ENCODE assay signal across 25 cellular contexts in genomic region chr14:99891900-99892299, GRCh38.
DNase-seq lines count a peak whose midpoint lies in the region; ATAC-seq, FAIRE-seq and TF ChIP-seq lines count a peak whose summit lies in the region.
"Had no signal": no experiment of that assay in that cellular context is flagged by ENCODE, and none has a peak within 500 bp of the region (broad histone marks: within the 10 kb centered on the region; RNA-seq: fewer than 3 reads in every experiment).

No MANE protein-coding gene starts in this region.

- no peak for TF ChIP-seq EP300 in GM12878 (IDR thresholded peaks at IDR 0.05; ENCODE audit: borderline replicate concordance in 1 of 2, control insufficient read depth in 1 of 2, low read depth in 2 of 2, low read length in 2 of 2)

- H3K4me2 ChIP-seq in GM12878 (ENCODE audit: control insufficient read depth, insufficient read depth): peak overlapping the region; percentile 34; the same call in 1 of the 2 replicates

- H3K27ac ChIP-seq in GM12878 (ENCODE audit: control insufficient read depth, insufficient read depth): no peak overlapping the region
- H3K27ac ChIP-seq: cardiac muscle cell, heart left ventricle had no signal

- no peaks in the 10 kb centered on the region for H3K36me3 ChIP-seq in GM12878 (ENCODE audit: control insufficient read depth in 2 of 2, insufficient read depth in 2 of 2, low read length in 1 of 2)
- H3K36me3 ChIP-seq: cardiac muscle cell had no signal

- peaks cover 0 to 1% of the 10 kb centered on the region in 2 experiments; a peak in 2 of 4 replicates for H3K27me3 ChIP-seq in GM12878 (replicated peaks in 1 of 2; ENCODE audit: control insufficient read depth in 2 of 2, insufficient read depth in 2 of 2, low read length in 1 of 2)
- H3K27me3 ChIP-seq: cardiac muscle cell, heart left ventricle had no signal

- RAD21 ChIA-PET in GM12878 (lab: Charles Lee; ENCODE audit: unreplicated experiment): no interaction called here

- peak; percentile 80 for FAIRE-seq in GM12878 (lab: Jason Lieb, UNC)
- FAIRE-seq: A204.1, endothelial cell of umbilical vein, HTR-8/SVneo, small intestine had no signal

- no peak for TF ChIP-seq POLR2A in GM12878 (IDR thresholded peaks at IDR 0.05; ENCODE audit: low read depth, low read length)

- no TSS peak for BruUV-seq in GM12878 (replicated peaks; lab: Mats Ljungman, UMichigan)

- H3K4me3 ChIP-seq in GM12878: no peak overlapping the region
- H3K4me3 ChIP-seq: cardiac muscle cell, heart left ventricle had no signal

- WGBS in GM12878 (ENCODE audit: insufficient coverage, insufficient replicate concordance, low lambda C conversion rate, missing lambda C conversion rate): 11% methylated on average over 10 of the region's 10 CpGs

- ATAC-seq in GM21515 (IDR thresholded peaks at IDR 0.05; ENCODE audit: unreplicated experiment): peak; percentile 65
- peak; percentile 50 for ATAC-seq in HG03108 (IDR thresholded peaks at IDR 0.05; ENCODE audit: unreplicated experiment)
- peak; percentile 88 for ATAC-seq in GM12878
- ATAC-seq in HG03342 (IDR thresholded peaks at IDR 0.05; ENCODE audit: unreplicated experiment): no peak

- TF ChIP-seq CTCF in GM12878 (IDR thresholded peaks at IDR 0.05 in 2 of 3, conservative IDR thresholded peaks at IDR 0.05 in 1 of 3; ENCODE audit: control insufficient read depth in 2 of 3, extremely low read depth in 1 of 3, insufficient read depth in 1 of 3, low read depth in 3 of 3, low read length in 3 of 3): no peak

- H3K9ac ChIP-seq in GM12878 (ENCODE audit: control insufficient read depth, insufficient read depth, low read length): no peak overlapping the region

- H3K4me1 ChIP-seq in GM12878 (ENCODE audit: control insufficient read depth, insufficient read depth, low read length): no peaks in the 10 kb centered on the region
- H3K4me1 ChIP-seq: heart left ventricle had no signal

- DNase-seq in DMS79 (lab: John Stamatoyannopoulos, UW) (peak; percentile 40), GM12878 (ENCODE audit: low read depth, low spot score) (no peak), COR-L47 (lab: John Stamatoyannopoulos, UW) (no peak), cardiac septum (ENCODE audit: low spot score) (no peak), 8988T (no peak)
- DNase-seq: activated CD4-positive, alpha-beta memory T cell treated with anti-CD3 and anti-CD28 coated beads, Interleukin-2, amount 10 ng/mL, durations not matched to agents 7 days and 5 days; activated gamma-delta T cell; dermis blood vessel endothelial cell; DND-41; heart left ventricle; Karpas-422; mesenchymal stem cell; NCI-H1694 treated with DMSO at 0.1 percent for 48 hours; NCI-H82; SHP77; small intestine; stimulated activated naive CD4-positive, alpha-beta T cell treated with Interleukin-2 at 50 U/mL for 16 hours; SW 1271 had no signal

- CTCF ChIA-PET in GM12878 (lab: Yijun Ruan, JAX): interaction anchor here (0.6 to 1.6 kb wide), 2 partner anchors 8 to 499 kb away, joined by 3 to 6 read pairs; no protein-coding TSS in a partner anchor

- H4K20me1 ChIP-seq in GM12878 (ENCODE audit: control insufficient read depth, insufficient read depth): no peaks in the 10 kb centered on the region

- H3K79me2 ChIP-seq in GM12878 (ENCODE audit: control insufficient read depth, insufficient read depth, low read length): no peaks in the 10 kb centered on the region

- POLR2A ChIA-PET in GM12878 (lab: Charles Lee): no interaction called here

- intact Hi-C loops in GM12878 (cut with micrococcal nuclease; ENCODE audit: unreplicated experiment): loop anchor here (2.0 kb wide), 1 partner anchor 373 kb away; no protein-coding TSS in a partner anchor
- intact Hi-C loops in cardiac septum (cut with DNase I): no loop called here

- H2AFZ ChIP-seq in GM12878 (ENCODE audit: control insufficient read depth, low read depth, low read length): no peak overlapping the region

- no peaks in the 10 kb centered on the region for H3K9me3 ChIP-seq in GM12878 (replicated peaks; ENCODE audit: control insufficient read depth, insufficient read depth, low read length)
- H3K9me3 ChIP-seq: heart left ventricle had no signal

- no peak for TF ChIP-seq RAD21 in GM12878 (IDR thresholded peaks at IDR 0.05; ENCODE audit: insufficient read depth, low read depth, low read length)

- SMC1A ChIA-PET in GM12878 (lab: Charles Lee; ENCODE audit: uncharacterized antibody, unreplicated experiment): no interaction called here

- in situ Hi-C loops in GM12878 (cut with MboI): no loop called here

TF ChIP-seq in GM12878, 131 proteins besides CTCF, POLR2A, EP300 and RAD21:
- TF ChIP-seq PAX5 (IDR thresholded peaks at IDR 0.05; ENCODE audit: borderline replicate concordance, low read depth, low read length): peak; percentile 44; the same call in 1 of the 2 replicates
- TF ChIP-seq FOXK2 (IDR thresholded peaks at IDR 0.05): no peak
- peak; percentile 48 for TF ChIP-seq JUNB (IDR thresholded peaks at IDR 0.05)
